31 cellular contexts compared by ENCODE assay signal in genomic region chr7:149473251-149473650, GRCh38.
"Had no signal": no experiment of that assay in that cellular context is flagged by ENCODE, and none has a peak within 500 bp of the region (broad histone marks: within the 10 kb centered on the region; RNA-seq: fewer than 3 reads in every experiment).

No MANE protein-coding gene starts in this region.

- DNase-seq: hippocampal formation; immature natural killer cell; kidney; left colon; left lung; lower lobe of right lung; mammary epithelial cell; mesenchymal stem cell; naive B cell; natural killer cell; nephron progenitor cell; occipital lobe; psoas muscle; stimulated activated CD4-positive, alpha-beta T cell treated with anti-CD3 and anti-CD28 coated beads, Interleukin-12 subunit alpha, Interleukin-12 subunit beta, amount 100 ng/mL, for 4 hours; stimulated activated CD4-positive, alpha-beta T cell treated with anti-CD3 and anti-CD28 coated beads, Interleukin-15, amount 100 ng/mL, for 24 hours; stimulated activated CD4-positive, alpha-beta T cell treated with anti-CD3 and anti-CD28 coated beads, Interleukin-4, amount 100 ng/mL, for 24 hours; stimulated activated naive CD4-positive, alpha-beta T cell; tibial artery; trophoblast cell; uterus had no signal

- H3K36me3 ChIP-seq: neural progenitor cell, uterus had no signal

- H3K9ac ChIP-seq: neural progenitor cell, parathyroid adenoma had no signal

- FAIRE-seq: islet of Langerhans, kidney had no signal

- ATAC-seq: left colon; left lung; lower lobe of right lung; natural killer cell; psoas muscle; sciatic nerve; stimulated activated effector memory CD8-positive, alpha-beta T cell treated with anti-CD3 and anti-CD28 coated beads, Interleukin-12 subunit alpha, Interleukin-12 subunit beta, amount 100 ng/mL, for 72 hours had no signal

- H3K9me3 ChIP-seq: left lung, lower lobe of right lung, neutrophil, psoas muscle, right atrium auricular region, suprapubic skin, thoracic aorta, tibial artery, uterus had no signal

- H3K27me3 Mint-ChIP-seq: naive B cell; stimulated activated naive CD8-positive, alpha-beta T cell treated with anti-CD3 and anti-CD28 coated beads, Interleukin-15, Interleukin-2, amounts not matched to agents 100 ng/mL and 50 ng/mL, for 24 hours had no signal

- H2AFZ ChIP-seq: neural progenitor cell, parathyroid adenoma had no signal

- H3K27ac Mint-ChIP-seq: natural killer cell; nephron progenitor cell; neural progenitor cell; stimulated activated effector memory CD8-positive, alpha-beta T cell treated with anti-CD3 and anti-CD28 coated beads, Interleukin-12 subunit alpha, Interleukin-12 subunit beta, amount 100 ng/mL, for 72 hours; stimulated activated naive CD8-positive, alpha-beta T cell treated with anti-CD3 and anti-CD28 coated beads, Interleukin-15, Interleukin-2, amounts not matched to agents 100 ng/mL and 50 ng/mL, for 24 hours had no signal

- H3K9me3 Mint-ChIP-seq: immature natural killer cell; stimulated activated effector memory CD8-positive, alpha-beta T cell treated with anti-CD3 and anti-CD28 coated beads, Interleukin-12 subunit alpha, Interleukin-12 subunit beta, amount 100 ng/mL, for 72 hours; stimulated activated naive CD8-positive, alpha-beta T cell treated with anti-CD3 and anti-CD28 coated beads, Interleukin-15, Interleukin-2, amounts not matched to agents 100 ng/mL and 50 ng/mL, for 24 hours had no signal

- H3K4me3 Mint-ChIP-seq: immature natural killer cell; naive B cell; natural killer cell; nephron progenitor cell; neural progenitor cell; stimulated activated effector memory CD8-positive, alpha-beta T cell treated with anti-CD3 and anti-CD28 coated beads, Interleukin-12 subunit alpha, Interleukin-12 subunit beta, amount 100 ng/mL, for 72 hours; stimulated activated naive CD8-positive, alpha-beta T cell treated with anti-CD3 and anti-CD28 coated beads, Interleukin-15, Interleukin-2, amounts not matched to agents 100 ng/mL and 50 ng/mL, for 24 hours had no signal

- H3K4me3 ChIP-seq: left lung, lower lobe of right lung, neural progenitor cell, psoas muscle, right atrium auricular region, skin epidermis, suprapubic skin, thoracic aorta, tibial artery, uterus had no signal

- H3K27ac ChIP-seq: left lung, lower lobe of right lung, neural progenitor cell, neutrophil, parathyroid adenoma, psoas muscle, right atrium auricular region, skin epidermis, suprapubic skin, thoracic aorta, tibial artery, uterus had no signal

- H3K27me3 ChIP-seq: left lung, neural progenitor cell, neutrophil, right atrium auricular region, suprapubic skin, tibial artery, uterus had no signal

- H3K4me2 ChIP-seq: neural progenitor cell had no signal

- H3K4me1 Mint-ChIP-seq: neural progenitor cell; stimulated activated effector memory CD8-positive, alpha-beta T cell treated with anti-CD3 and anti-CD28 coated beads, Interleukin-12 subunit alpha, Interleukin-12 subunit beta, amount 100 ng/mL, for 72 hours had no signal

- H3K4me1 ChIP-seq: left lung, lower lobe of right lung, neural progenitor cell, psoas muscle, right atrium auricular region, suprapubic skin, tibial artery, uterus had no signal
